9 cellular contexts compared by ENCODE assay signal in genomic region chrX:74464722-74465121, GRCh38. TPM values are rescaled to one million over a fixed set of nuclear protein-coding genes. Genes with fewer than 3 reads are reported as not detected.
"Had no signal": no experiment of that assay in that cellular context is flagged by ENCODE, and none has a peak within 500 bp of the region (broad histone marks: within the 10 kb centered on the region; RNA-seq: fewer than 3 reads in every experiment).

No MANE protein-coding gene starts in this region.

- H3K27ac ChIP-seq: HL-60 had no signal

- FAIRE-seq: H1, H54, HTR-8/SVneo, K562 had no signal

- H3K4me3 ChIP-seq: GM23338, K562 had no signal

- H3K4me2 ChIP-seq: GM23338 had no signal

- DNase-seq: H9, KG1 had no signal

RNA-seq across cellular contexts. Expression of gene SLC16A2, which starts 43.4 kb away (rescaled TPM):
- total RNA-seq: HT-29 had no signal
